Comparison of ENCODE assay signal across 12 cellular contexts in the genomic region with DNA sequence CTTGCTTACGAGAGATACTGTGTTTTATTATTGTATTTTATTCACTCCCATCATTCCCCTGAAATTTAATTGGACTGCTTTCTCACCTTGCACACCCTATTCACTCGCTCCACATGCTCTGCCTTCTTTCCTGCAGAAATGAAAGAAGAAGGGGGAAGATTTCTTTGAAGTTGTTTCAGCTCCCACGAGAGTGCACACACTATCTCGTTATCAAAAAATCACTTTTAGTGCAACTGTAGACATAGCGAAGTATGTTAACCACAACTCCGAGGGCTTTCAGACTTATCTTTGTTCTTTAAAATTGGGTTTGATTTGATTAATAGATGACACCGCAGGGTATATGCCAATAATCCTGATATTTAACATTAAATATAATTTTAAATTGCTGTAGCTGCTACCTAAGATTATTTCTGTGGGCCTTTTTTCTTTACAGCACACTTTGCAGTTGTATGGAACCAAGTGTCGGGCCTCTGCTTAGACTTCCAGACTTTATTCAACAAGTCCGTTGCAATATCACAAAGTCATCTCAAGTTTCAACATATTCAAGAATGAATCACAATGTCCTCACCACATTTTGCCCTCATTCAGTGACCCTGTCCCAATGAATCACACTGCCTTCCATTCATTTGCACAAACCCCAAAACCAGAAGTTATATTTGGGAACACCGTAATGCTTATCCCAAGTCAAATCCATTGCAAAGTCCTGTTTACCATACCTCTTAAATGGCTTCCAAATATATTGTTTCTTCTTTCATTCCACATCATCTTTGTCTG.
DNase-seq lines count a peak whose midpoint lies in the region; ATAC-seq and TF ChIP-seq lines count a peak whose summit lies in the region.
"Had no signal": no experiment of that assay in that cellular context is flagged by ENCODE, and none has a peak within 500 bp of the region (broad histone marks: within the 10 kb centered on the region; RNA-seq: fewer than 3 reads in every experiment).

No MANE protein-coding gene starts in this region.

- POLR2A ChIA-PET in HEK293 (lab: Yijun Ruan, JAX) = no interaction called here

- H3K36me3 ChIP-seq in HEK293 (ENCODE audit: control insufficient read depth in 2 of 2, insufficient read depth in 1 of 2, low read length in 2 of 2) (no peaks in the 10 kb centered on the region), SJCRH30 (no peaks in the 10 kb centered on the region)
- H3K36me3 ChIP-seq: HAP-1 had no signal

- TF ChIP-seq CTCF in HEK293 (tag by site-specific recombination; IDR thresholded peaks at IDR 0.05) (no peak), fibroblast of mammary gland (conservative IDR thresholded peaks at IDR 0.05; ENCODE audit: control insufficient read depth, insufficient read depth, low read depth, low read length) (no peak)

- CTCF ChIA-PET in HEK293 (lab: Yijun Ruan, JAX) = no interaction called here

- no peaks in the 10 kb centered on the region for H3K27me3 ChIP-seq in SJCRH30

- H3K27ac ChIP-seq in HEK293 (ENCODE audit: extremely low read depth, low read depth, low read length) (no peak overlapping the region), SJCRH30 (peak overlapping the region; percentile 25)

- ATAC-seq in GM21360 (IDR thresholded peaks at IDR 0.05; ENCODE audit: unreplicated experiment) (no peak), GM19035 (IDR thresholded peaks at IDR 0.05; ENCODE audit: unreplicated experiment) (no peak)
- ATAC-seq: natural killer cell; stimulated activated naive CD8-positive, alpha-beta T cell treated with anti-CD3 and anti-CD28 coated beads, Interleukin-15, amount 100 ng/mL, for 72 hours had no signal

- H3K4me1 ChIP-seq in HEK293 (ENCODE audit: control insufficient read depth, insufficient read depth, low read length) (0 out of 2 replicates have a peak, but pooled peaks cover 3% of the 10 kb centered on the region), SJCRH30 (peaks cover 15% of the 10 kb centered on the region)

- H3K4me3 ChIP-seq in HEK293 (ENCODE audit: low read depth, low read length) = no peak overlapping the region
- H3K4me3 ChIP-seq in SJCRH30 = no peak overlapping the region
- no peak overlapping the region for H3K4me3 ChIP-seq in fibroblast of mammary gland (ENCODE audit: control insufficient read depth, low read depth, low read length)
- H3K4me3 ChIP-seq: HAP-1 had no signal

- H3K9me3 ChIP-seq in HEK293 (ENCODE audit: control insufficient read depth, insufficient read depth, low read depth, low read length) = no peaks in the 10 kb centered on the region
- H3K9me3 ChIP-seq in SJCRH30 (replicated peaks) = no peaks in the 10 kb centered on the region; the same call in 1 of the 2 replicates
- H3K9me3 ChIP-seq: HAP-1 had no signal

- peak; percentile 45 to 71 for DNase-seq in SJCRH30
- DNase-seq in fibroblast of mammary gland (ENCODE audit: low read depth) = peak; percentile 98
- peak; percentile 95 for DNase-seq in stromal cell of bone marrow (ENCODE audit: low read depth)
- no peak for DNase-seq in NCI-H526 treated with DMSO at 0.1 percent for 48 hours (lab: John Stamatoyannopoulos, UW)
- DNase-seq: activated B cell treated with CpG ODN at 0.5 μM for 24 hours; natural killer cell; NCI-H1436 treated with DMSO at 0.1 percent for 48 hours; stimulated activated naive CD8-positive, alpha-beta T cell treated with anti-CD3 and anti-CD28 coated beads, Interleukin-15, amount 100 ng/mL, for 72 hours had no signal

TF ChIP-seq in HEK293, 187 proteins besides CTCF, POLR2A, EP300 and RAD21:
- peak; percentile 78 for TF ChIP-seq SCRT2 (tag by site-specific recombination; IDR thresholded peaks at IDR 0.05)
- no peak for TF ChIP-seq ZNF777 (tag by site-specific recombination; IDR thresholded peaks at IDR 0.05; ENCODE audit: borderline replicate concordance)
